In genomic region chr13:42102961-42103688, GRCh38 we compare ENCODE assay signal across 17 cellular contexts. TPM values are rescaled to one million over a fixed set of nuclear protein-coding genes. Genes with fewer than 3 reads are reported as not detected.
A peak's percentile ranks its signal among the peaks of the same experiment; 100 is the strongest.
DNase-seq lines count a peak whose midpoint lies in the region; TF ChIP-seq lines count a peak whose summit lies in the region.
"Had no signal": no experiment of that assay in that cellular context is flagged by ENCODE, and none has a peak within 500 bp of the region (broad histone marks: within the 10 kb centered on the region; RNA-seq: fewer than 3 reads in every experiment).

No MANE protein-coding gene starts in this region.

- no peaks in the 10 kb centered on the region for H3K9me3 ChIP-seq in hepatocyte (ENCODE audit: low read depth)

- no peak overlapping the region for H3K27ac ChIP-seq in hepatocyte
- H3K27ac ChIP-seq: dorsolateral prefrontal cortex, sigmoid colon, WERI-Rb-1 had no signal

- no peak overlapping the region for H3K4me2 ChIP-seq in hepatocyte

- in situ Hi-C loops in GM13977 (cut with MboI; ENCODE audit: low pct_unique_long_range_greater_than_20kb, low sequenced_read_pairs, unreplicated experiment), result no loop called here

- peaks cover 2% of the 10 kb centered on the region for H3K79me2 ChIP-seq in hepatocyte

- no peaks in the 10 kb centered on the region for H3K4me1 ChIP-seq in hepatocyte (ENCODE audit: insufficient read depth)

- TF ChIP-seq CTCF in GM13977 (IDR thresholded peaks at IDR 0.05; ENCODE audit: extremely low read depth, insufficient read depth, missing control alignments), result no peak
- no peak for TF ChIP-seq CTCF in hepatocyte (IDR thresholded peaks at IDR 0.05; ENCODE audit: poor library complexity)

- H4K20me1 ChIP-seq in hepatocyte (ENCODE audit: insufficient read depth, poor library complexity, severe bottlenecking), result no peaks in the 10 kb centered on the region

- H3K4me3 ChIP-seq in hepatocyte, result no peak overlapping the region
- H3K4me3 ChIP-seq: dorsolateral prefrontal cortex, heart right ventricle, sigmoid colon had no signal

- 80% methylated on average over 4 of the region's 4 CpGs for WGBS in hepatocyte (ENCODE audit: low lambda C conversion rate, missing lambda C conversion rate)

- H3K36me3 ChIP-seq in hepatocyte (replicated peaks; ENCODE audit: insufficient read depth, low read depth), result no peaks in the 10 kb centered on the region
- H3K36me3 ChIP-seq: heart right ventricle, sigmoid colon, WERI-Rb-1 had no signal

- DNase-seq in DMS79 (lab: John Stamatoyannopoulos, UW) (peak; percentile 59), HPDE6-E6E7 (ENCODE audit: extremely low spot score) (peak; percentile 2), astrocyte of the hippocampus (ENCODE audit: low read depth, low spot score) (peak; percentile 66), iris pigment epithelial cell (ENCODE audit: low read depth) (peak; percentile 32), GM13977 (ENCODE audit: low spot score) (no peak), hepatocyte (ENCODE audit: low spot score) (no peak), amygdala (lab: John Stamatoyannopoulos, UW) (no peak)
- no peak for DNase-seq in activated CD4-positive, CD25-positive, alpha-beta regulatory T cell (lab: John Stamatoyannopoulos, UW)
- DNase-seq: activated CD8-positive, alpha-beta T cell treated with anti-CD3 and anti-CD28 coated beads for 36 hours; activated naive CD4-positive, alpha-beta T cell treated with anti-CD3 and anti-CD28 coated beads, Interleukin-2, amount 50 U/mL, for 16 hours; activated T-cell treated with anti-CD3 and anti-CD28 coated beads, Interleukin-2, amount 50 U/mL, for 24 hours; dorsolateral prefrontal cortex; naive B cell; NCI-H1436; sigmoid colon; WERI-Rb-1 had no signal

- no peak overlapping the region for H2AFZ ChIP-seq in hepatocyte

- no peaks in the 10 kb centered on the region for H3K27me3 ChIP-seq in hepatocyte
- H3K27me3 ChIP-seq: dorsolateral prefrontal cortex, heart right ventricle, sigmoid colon had no signal

- no peaks in the 10 kb centered on the region for H3K9me2 ChIP-seq in hepatocyte (replicated peaks; ENCODE audit: insufficient read depth)

RNA-seq across cellular contexts. Expression of gene DGKH, which starts 54.7 kb away (rescaled TPM):
- total RNA-seq in hepatocyte, result 7.2 and 8.5 TPM in 2 replicates
- 3.6 and 4.8 TPM in 2 replicates for polyA plus RNA-seq in hepatocyte

Comparison
In these comparisons a context has a peak if more than half of its experiments do, and no peak if none do; other contexts are left out.
1. DNase-seq: peak in DMS79 (single experiment), HPDE6-E6E7 (single experiment), astrocyte of the hippocampus (single experiment) and iris pigment epithelial cell (single experiment); none in GM13977 (single experiment), hepatocyte (single experiment), activated CD4-positive, CD25-positive, alpha-beta regulatory T cell (0 of 4) and amygdala (0 of 56).